ENCODE assay signal across 8 cellular contexts in the genomic region with DNA sequence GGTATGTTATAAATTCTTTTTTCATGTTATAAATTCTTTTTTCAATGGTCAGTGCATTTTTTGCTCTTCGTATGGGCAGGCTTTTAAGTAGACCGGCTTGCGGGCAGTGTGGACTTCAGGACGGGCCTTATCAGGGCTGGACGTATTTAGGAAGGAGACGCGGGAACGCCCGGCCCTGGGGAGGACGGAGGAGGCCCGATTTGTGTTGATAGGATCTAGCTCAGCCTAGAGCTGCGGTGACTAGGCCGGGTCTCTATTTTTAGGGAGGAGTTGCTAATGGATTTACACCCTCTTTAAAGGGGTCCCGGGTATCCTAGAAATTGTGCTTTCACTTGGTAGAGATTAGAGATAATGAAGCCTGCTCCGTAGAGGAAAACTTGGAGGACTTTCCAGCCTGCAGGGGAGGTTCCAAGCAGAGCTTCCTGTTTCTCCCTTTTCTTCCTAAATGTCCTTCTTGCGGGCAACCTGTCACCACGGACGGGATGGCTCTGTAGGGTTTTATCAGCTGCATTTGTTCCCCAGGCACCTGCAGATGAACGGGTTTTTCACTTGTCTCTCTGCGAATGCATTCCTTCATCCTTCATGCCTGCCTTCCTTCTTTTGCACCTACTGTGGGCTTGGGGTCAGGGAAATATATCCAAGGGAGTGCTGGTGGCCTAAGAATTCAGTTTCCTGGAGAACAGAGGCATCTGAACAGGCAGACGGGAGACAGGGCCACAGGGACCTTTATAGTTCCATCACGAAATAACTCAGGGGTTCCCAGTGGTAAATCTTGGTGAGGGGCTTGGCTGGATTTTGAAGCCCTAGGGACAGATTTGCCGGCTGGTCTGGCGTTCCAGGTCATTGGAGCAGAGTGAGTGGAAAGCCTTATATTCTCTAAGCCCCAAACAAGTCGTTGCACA. TPM values are rescaled to one million over a fixed set of nuclear protein-coding genes. Genes with fewer than 3 reads are reported as not detected.
A peak's percentile ranks its signal among the peaks of the same experiment; 100 is the strongest.
DNase-seq lines count a peak whose midpoint lies in the region; ATAC-seq and TF ChIP-seq lines count a peak whose summit lies in the region.

No MANE protein-coding gene starts in this region.

- no peaks in the 10 kb centered on the region; the same call in 2 of the 3 replicates for H3K9me3 Mint-ChIP-seq in GM23338
- no peaks in the 10 kb centered on the region for H3K9me3 Mint-ChIP-seq in activated B cell treated with CpG ODN at 0.5 μM for 24 hours

- no peak overlapping the region for H3K27ac ChIP-seq in GM23338 (ENCODE audit: low read depth)

- H3K27me3 Mint-ChIP-seq in GM23338 (ENCODE audit: insufficient read depth, low read depth, poor library complexity) (peaks cover 59% of the 10 kb centered on the region), activated B cell treated with CpG ODN at 0.5 μM for 24 hours (no peaks in the 10 kb centered on the region)

- peak overlapping the region; percentile 78 for H3K4me3 Mint-ChIP-seq in GM23338
- peak overlapping the region; percentile 89 for H3K4me3 Mint-ChIP-seq in activated B cell treated with CpG ODN at 0.5 μM for 24 hours

- 0 out of 2 replicates have a peak overlapping the region, but pooled peaks have one; percentile 84 for H2AFZ ChIP-seq in GM23338

- CTCF ChIA-PET in activated B cell treated with CpG ODN at 0.5 μM for 24 hours (lab: Charles Lee) = no interaction called here

- no peaks in the 10 kb centered on the region; the same call in 1 of the 2 replicates for H3K36me3 ChIP-seq in GM23338 (ENCODE audit: insufficient read depth)

- DNase-seq in GM23338 (ENCODE audit: low spot score) = peak; percentile 50
- no peak for DNase-seq in activated B cell treated with CpG ODN at 0.5 μM for 24 hours
- peak; percentile 75 for DNase-seq in Right ventricle myocardium superior
- DNase-seq in retina = peak; percentile 34
- DNase-seq in NCI-H69 (lab: John Stamatoyannopoulos, UW) = no peak
- no peak for DNase-seq in NCI-H187 treated with DMSO at 0.1 percent for 48 hours (lab: John Stamatoyannopoulos, UW)

- peaks cover 7% of the 10 kb centered on the region; the same call in 1 of the 2 replicates for H4K20me1 ChIP-seq in GM23338 (replicated peaks; ENCODE audit: insufficient read depth)

- ATAC-seq in GM23338 = peak; percentile 9
- ATAC-seq in activated B cell treated with CpG ODN at 0.5 μM for 24 hours (ENCODE audit: low read depth) = no peak
- peak; percentile 42 for ATAC-seq in Right ventricle myocardium superior (ENCODE audit: poor library complexity)
- no peak for ATAC-seq in HG03095 (IDR thresholded peaks at IDR 0.05; ENCODE audit: unreplicated experiment)
- no peak for ATAC-seq in HG03442 (IDR thresholded peaks at IDR 0.05; ENCODE audit: unreplicated experiment)

- H3F3A ChIP-seq in GM23338 (replicated peaks; ENCODE audit: low read depth) = peaks cover 15% of the 10 kb centered on the region

- H3K79me2 ChIP-seq in GM23338 (replicated peaks; ENCODE audit: insufficient read depth) = peaks cover 7% of the 10 kb centered on the region

- TF ChIP-seq CTCF in GM23338 (conservative IDR thresholded peaks at IDR 0.05; ENCODE audit: low read depth in 2 of 2) (no peak), activated B cell treated with CpG ODN at 0.5 μM for 24 hours (IDR thresholded peaks at IDR 0.05) (no peak)

- POLR2A ChIA-PET in activated B cell treated with CpG ODN at 0.5 μM for 24 hours (lab: Charles Lee) = no interaction called here

- peaks cover 75% of the 10 kb centered on the region for H3K27me3 ChIP-seq in GM23338 (ENCODE audit: insufficient read depth)

- H3K4me1 ChIP-seq in GM23338 (ENCODE audit: insufficient read depth) = peaks cover 21% of the 10 kb centered on the region

- H3K36me3 Mint-ChIP-seq in GM23338 (ENCODE audit: low read depth) = no peaks in the 10 kb centered on the region
- peaks cover 13% of the 10 kb centered on the region for H3K36me3 Mint-ChIP-seq in activated B cell treated with CpG ODN at 0.5 μM for 24 hours (ENCODE audit: low read depth)

- H3K4me3 ChIP-seq in GM23338 = peak overlapping the region; percentile 87

- H3K27ac Mint-ChIP-seq in GM23338 (no peak overlapping the region), activated B cell treated with CpG ODN at 0.5 μM for 24 hours (peak overlapping the region; percentile 82)

- no peaks in the 10 kb centered on the region for H3K9me2 ChIP-seq in GM23338 (ENCODE audit: insufficient read depth)

- H3K4me2 ChIP-seq in GM23338 = peak overlapping the region; percentile 99

- intact Hi-C loops in activated B cell treated with CpG ODN at 0.5 μM for 24 hours (cut with micrococcal nuclease) (loop anchor here (5.0 kb wide), 5 partner anchors 35 to 1300 kb away; partner anchors contain the start of genes DHRSX, PRKX, SLC25A6 and ZBED1), Right ventricle myocardium superior (cut with DNase I) (no loop called here)

- H3K4me1 Mint-ChIP-seq in GM23338 (peaks cover 18% of the 10 kb centered on the region), activated B cell treated with CpG ODN at 0.5 μM for 24 hours (peaks cover 58% of the 10 kb centered on the region)

TF ChIP-seq in GM23338, 12 proteins besides CTCF, POLR2A, EP300 and RAD21:
- TF ChIP-seq EZH2 (IDR thresholded peaks at IDR 0.05; ENCODE audit: low read depth, unreplicated experiment) (peak; percentile 18), CREB1 (CRISPR knock-in tag; IDR thresholded peaks at IDR 0.05; ENCODE audit: low read depth) (no peak)
TF ChIP-seq in GM23338: peak in this region for 1.

RNA-seq across cellular contexts. Expression of gene CD99, which starts 1.4 kb away (rescaled TPM):
- total RNA-seq in GM23338 (2014; rRNA removed; shearing (Covaris generic)) = 28.5 and 34.5 TPM in 2 replicates
- 43.1 and 43.7 TPM in 2 replicates for polyA plus RNA-seq in GM23338 (2016; fragmentation: Nextera tagmentation; extraction: Ambion mirVana)
- total RNA-seq in activated B cell treated with CpG ODN at 0.5 μM for 24 hours (86.4 and 102 TPM in 2 replicates), Right ventricle myocardium superior (310 TPM)

RNA-seq across cellular contexts. Expression of gene XG, which starts 59.4 kb away (rescaled TPM):
- total RNA-seq in GM23338 (2014; rRNA removed; shearing (Covaris generic)) = 0.28 and 0.97 TPM in 2 replicates
- 0.40 and 0.60 TPM in 2 replicates for polyA plus RNA-seq in GM23338 (2016; fragmentation: Nextera tagmentation; extraction: Ambion mirVana)
- total RNA-seq in activated B cell treated with CpG ODN at 0.5 μM for 24 hours (not detected in 2 replicates), Right ventricle myocardium superior (0.35 TPM)

Comparison
In these comparisons a context has a peak if more than half of its experiments do, and no peak if none do; other contexts are left out.
1. ATAC-seq: peak in GM23338 (single experiment) and Right ventricle myocardium superior (single experiment); none in activated B cell treated with CpG ODN at 0.5 μM for 24 hours (single experiment), HG03095 (single experiment) and HG03442 (single experiment).
2. DNase-seq: peak in GM23338 (single experiment), Right ventricle myocardium superior (single experiment) and retina (single experiment); none in activated B cell treated with CpG ODN at 0.5 μM for 24 hours (single experiment), NCI-H69 (single experiment) and NCI-H187 treated with DMSO at 0.1 percent for 48 hours (single experiment).